ENCODE assay signal across 10 cellular contexts in genomic region chr4:148054275-148054674, GRCh38.
A peak's percentile ranks its signal among the peaks of the same experiment; 100 is the strongest.
DNase-seq lines count a peak whose midpoint lies in the region; ATAC-seq and TF ChIP-seq lines count a peak whose summit lies in the region.
"Had no signal": no experiment of that assay in that cellular context is flagged by ENCODE, and none has a peak within 500 bp of the region (broad histone marks: within the 10 kb centered on the region; RNA-seq: fewer than 3 reads in every experiment).

No MANE protein-coding gene starts in this region.

- no peaks in the 10 kb centered on the region for H3K27me3 Mint-ChIP-seq in WTC11 (ENCODE audit: low read depth)

- POLR2A ChIA-PET in WTC11 (lab: Charles Lee): no interaction called here

- peak overlapping the region; percentile 10 to 93 (median 77) for H3K27ac ChIP-seq in heart left ventricle
- H3K27ac ChIP-seq in body of pancreas: peak overlapping the region in 2 of 4 donors; percentile 40 to 43
- peak overlapping the region; percentile 91 for H3K27ac ChIP-seq in skeletal muscle tissue (ENCODE audit: low read depth, low read length)
- H3K27ac ChIP-seq: esophagus squamous epithelium had no signal

- intact Hi-C loops in heart left ventricle (cut with DNase I): loop anchor here in 4 of 10 donors (10.0 kb wide), 2 partner anchors 221 to 391 kb away; partner anchors contain the start of gene NR3C2 (in 4 of the 4)
- intact Hi-C loops in left cardiac atrium (cut with DNase I): no loop called here
- intact Hi-C loops in body of pancreas (cut with DNase I): no loop called here

- DNase-seq in heart left ventricle: no peak
- no peak for DNase-seq in left cardiac atrium
- peak; percentile 34 for DNase-seq in NAMALWA (ENCODE audit: low spot score)
- DNase-seq in body of pancreas: no peak
- no peak for DNase-seq in WTC11 (ENCODE audit: low spot score)
- DNase-seq in stimulated activated CD4-positive, alpha-beta T cell treated with anti-CD3 and anti-CD28 coated beads, Interleukin-4, amount 100 ng/mL, for 4 hours: no peak
- DNase-seq: DMS79 treated with DMSO at 0.1 percent for 48 hours, esophagus squamous epithelium had no signal

- H3K9me3 Mint-ChIP-seq in WTC11: no peaks in the 10 kb centered on the region

- no peak overlapping the region for H3K4me3 Mint-ChIP-seq in WTC11

- H3K9me3 ChIP-seq in heart left ventricle: no peaks in the 10 kb centered on the region
- no peaks in the 10 kb centered on the region for H3K9me3 ChIP-seq in body of pancreas
- H3K9me3 ChIP-seq in skeletal muscle tissue (ENCODE audit: control insufficient read depth in 3 of 3, low read length in 3 of 3): no peaks in the 10 kb centered on the region
- H3K9me3 ChIP-seq: esophagus squamous epithelium had no signal

- H3K4me1 ChIP-seq in heart left ventricle (peaks cover 3 to 84% (median 56%) of the 10 kb centered on the region in 12 donors), body of pancreas (peaks cover 13% of the 10 kb centered on the region), skeletal muscle tissue (ENCODE audit: control insufficient read depth in 3 of 3, insufficient read depth in 3 of 3, low read length in 3 of 3) (peaks cover 66 to 79% (median 67%) of the 10 kb centered on the region in 3 donors)

- H3K27ac Mint-ChIP-seq in WTC11: no peak overlapping the region

- ATAC-seq in heart left ventricle (no peak), left cardiac atrium (no peak), body of pancreas (peak; percentile 74), HG02678 (IDR thresholded peaks at IDR 0.05; ENCODE audit: unreplicated experiment) (no peak), WTC11 (no peak)

- no peak overlapping the region for H3K4me3 ChIP-seq in heart left ventricle
- no peak overlapping the region for H3K4me3 ChIP-seq in body of pancreas
- no peak overlapping the region for H3K4me3 ChIP-seq in skeletal muscle tissue (ENCODE audit: low read length in 3 of 3)
- H3K4me3 ChIP-seq: esophagus squamous epithelium had no signal

- H3K36me3 Mint-ChIP-seq in WTC11: no peaks in the 10 kb centered on the region

- WGBS in heart left ventricle, 4 donors: 30 to 52% (median 46%) methylated on average over 3 of the region's 3 CpGs
- 30 to 45% methylated on average over 3 of the region's 3 CpGs for WGBS in body of pancreas, 2 donors

- no peaks in the 10 kb centered on the region for H3K36me3 ChIP-seq in heart left ventricle
- no peaks in the 10 kb centered on the region for H3K36me3 ChIP-seq in body of pancreas (replicated peaks in 1 of 2; ENCODE audit: insufficient read depth in 1 of 2, low read depth in 2 of 2)
- H3K36me3 ChIP-seq in skeletal muscle tissue (ENCODE audit: control insufficient read depth in 3 of 3, insufficient read depth in 3 of 3, low read length in 3 of 3): peaks cover 0 to 2% (median 0%) of the 10 kb centered on the region in 3 donors

- CTCF ChIA-PET in WTC11 (lab: Charles Lee): interaction anchor here (0.6 to 0.8 kb wide), 2 partner anchors 9 to 12 kb away, joined by 3 read pairs; no protein-coding TSS in a partner anchor

- TF ChIP-seq CTCF in heart left ventricle (IDR thresholded peaks at IDR 0.05) (peak in 1 of 12 donors; percentile 31), body of pancreas (IDR thresholded peaks at IDR 0.05) (peak in 2 of 7 experiments; percentile 3 to 6), WTC11 (IDR thresholded peaks at IDR 0.05) (no peak)

- peak overlapping the region; percentile 34 to 75 (median 66) for H3K9ac ChIP-seq in skeletal muscle tissue (ENCODE audit: low read depth in 1 of 3, low read length in 3 of 3)

- H3K27me3 ChIP-seq in heart left ventricle: no peaks in the 10 kb centered on the region
- H3K27me3 ChIP-seq in body of pancreas: no peaks in the 10 kb centered on the region
- H3K27me3 ChIP-seq in skeletal muscle tissue (ENCODE audit: control insufficient read depth in 3 of 3, insufficient read depth in 3 of 3, low read length in 3 of 3): no peaks in the 10 kb centered on the region
- H3K27me3 ChIP-seq: esophagus squamous epithelium had no signal

- TF ChIP-seq POLR2A in heart left ventricle (IDR thresholded peaks at IDR 0.05): no peak
- no peak for TF ChIP-seq POLR2A in body of pancreas (IDR thresholded peaks at IDR 0.05)

- H3K4me1 Mint-ChIP-seq in WTC11: peaks cover 34% of the 10 kb centered on the region

TF ChIP-seq in WTC11, 78 proteins besides CTCF, POLR2A, EP300 and RAD21:
- TF ChIP-seq KAT7 (CRISPR knock-in tag; IDR thresholded peaks at IDR 0.05; ENCODE audit: borderline replicate concordance): no peak
- no peak for TF ChIP-seq FOXK1 (CRISPR knock-in tag; IDR thresholded peaks at IDR 0.05)
- no peak for TF ChIP-seq CREM (CRISPR knock-in tag; IDR thresholded peaks at IDR 0.05)
- TF ChIP-seq HMGXB4 (CRISPR knock-in tag; IDR thresholded peaks at IDR 0.05): no peak
- no peak for TF ChIP-seq ZNF671 (CRISPR knock-in tag; IDR thresholded peaks at IDR 0.05)
- no peak for TF ChIP-seq MAX (CRISPR knock-in tag; IDR thresholded peaks at IDR 0.05)
- TF ChIP-seq JUN (CRISPR knock-in tag; IDR thresholded peaks at IDR 0.05): no peak
- no peak for TF ChIP-seq NR2C2 (CRISPR knock-in tag; IDR thresholded peaks at IDR 0.05)
- TF ChIP-seq PRRX2 (CRISPR knock-in tag; IDR thresholded peaks at IDR 0.05): no peak
- TF ChIP-seq ZNF423 (CRISPR knock-in tag; IDR thresholded peaks at IDR 0.05): no peak
- TF ChIP-seq E2F5 (CRISPR knock-in tag; IDR thresholded peaks at IDR 0.05): no peak
- no peak for TF ChIP-seq RELA (CRISPR knock-in tag; IDR thresholded peaks at IDR 0.05; ENCODE audit: borderline replicate concordance)
- no peak for TF ChIP-seq ATF3 (CRISPR knock-in tag; conservative IDR thresholded peaks at IDR 0.05)
- no peak for TF ChIP-seq ZNF232 (CRISPR knock-in tag; IDR thresholded peaks at IDR 0.05)
- TF ChIP-seq NR1H2 (CRISPR knock-in tag; IDR thresholded peaks at IDR 0.05): no peak
- TF ChIP-seq ESRRA (CRISPR knock-in tag; IDR thresholded peaks at IDR 0.05; ENCODE audit: borderline replicate concordance): no peak
- TF ChIP-seq SP1 (CRISPR knock-in tag; conservative IDR thresholded peaks at IDR 0.05): no peak
